8 cellular contexts compared by ENCODE assay signal in the genomic region with DNA sequence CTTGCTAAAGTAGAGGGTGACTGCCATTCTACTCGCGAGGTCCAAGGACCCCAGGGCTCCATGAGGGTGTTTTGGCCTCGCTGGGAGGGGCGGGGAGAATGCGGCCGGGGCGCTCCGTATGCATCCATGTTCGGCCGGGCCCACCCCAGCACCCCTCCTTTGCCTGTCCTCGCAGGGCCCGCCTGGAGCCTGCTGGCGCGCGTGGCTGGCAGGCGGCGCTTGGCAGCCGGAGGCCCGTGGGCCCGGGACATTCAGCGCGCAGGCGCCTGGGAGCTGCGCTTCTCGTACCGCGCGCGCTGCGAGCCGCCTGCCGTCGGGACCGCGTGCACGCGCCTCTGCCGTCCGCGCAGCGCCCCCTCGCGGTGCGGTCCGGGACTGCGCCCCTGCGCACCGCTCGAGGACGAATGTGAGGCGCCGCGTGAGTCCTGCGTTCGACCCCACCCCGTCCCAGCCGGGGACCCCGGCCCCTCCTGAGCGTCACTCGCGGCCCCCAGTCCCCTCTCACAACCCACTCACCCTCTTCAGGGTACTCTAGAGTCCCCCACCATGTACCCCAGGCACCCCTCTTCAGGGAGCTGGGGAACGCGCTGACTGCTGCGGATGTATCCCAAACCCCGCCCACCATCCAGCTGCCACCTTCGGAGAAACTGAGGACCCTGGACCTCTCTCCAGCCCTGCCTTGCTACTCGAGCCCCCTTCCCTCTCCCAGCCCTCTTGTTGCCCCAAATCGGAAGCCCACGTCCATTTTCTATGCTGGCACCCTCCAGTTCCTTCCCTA. TPM values are rescaled to one million over a fixed set of nuclear protein-coding genes. Genes with fewer than 3 reads are reported as not detected.
A peak's percentile ranks its signal among the peaks of the same experiment; 100 is the strongest.
DNase-seq lines count a peak whose midpoint lies in the region; ATAC-seq and TF ChIP-seq lines count a peak whose summit lies in the region.

No MANE protein-coding gene starts in this region.

- H3K4me1 Mint-ChIP-seq in endothelial cell (ENCODE audit: unreplicated experiment): peaks cover 14% of the 10 kb centered on the region

- peaks cover 5% of the 10 kb centered on the region for H3K79me2 ChIP-seq in neural cell (replicated peaks; ENCODE audit: insufficient read depth, low read length)

- H3K9me3 ChIP-seq in neural cell (ENCODE audit: low read length) (no peaks in the 10 kb centered on the region), thoracic aorta (no peaks in the 10 kb centered on the region)

- H3K27me3 Mint-ChIP-seq in endothelial cell (ENCODE audit: unreplicated experiment): peaks cover 15% of the 10 kb centered on the region

- no peak overlapping the region for H2AFZ ChIP-seq in neural cell (ENCODE audit: low read depth, low read length)

- no peaks in the 10 kb centered on the region for H4K20me1 ChIP-seq in neural cell (ENCODE audit: insufficient read depth)

- no peaks in the 10 kb centered on the region for H3K36me3 ChIP-seq in neural cell (ENCODE audit: insufficient read depth, low read length)
- no peaks in the 10 kb centered on the region for H3K36me3 ChIP-seq in thoracic aorta

- H3K36me3 Mint-ChIP-seq in endothelial cell (ENCODE audit: low read depth, unreplicated experiment): peaks cover 40% of the 10 kb centered on the region

- no peaks in the 10 kb centered on the region for H3K9me2 ChIP-seq in neural cell (ENCODE audit: insufficient read depth, low read length)

- H3K27ac ChIP-seq in neural cell (ENCODE audit: low read length) (no peak overlapping the region), thoracic aorta (no peak overlapping the region)

- TF ChIP-seq RAD21 in neural cell (conservative IDR thresholded peaks at IDR 0.05): no peak

- peak; percentile 24 for DNase-seq in GM04504 (ENCODE audit: low read depth)
- DNase-seq in NCI-H460 (ENCODE audit: extremely low read depth, low read depth): peak; percentile 43
- DNase-seq in activated CD8-positive, alpha-beta memory T cell treated with anti-CD3 and anti-CD28 coated beads for 48 hours (ENCODE audit: low read depth in 2 of 3, low spot score in 2 of 3): peak; percentile 52 to 62 (median 58)
- DNase-seq in endothelial cell (ENCODE audit: low spot score): peak; percentile 89
- no peak for DNase-seq in thoracic aorta (ENCODE audit: low spot score)

- no peak overlapping the region for H3K27ac Mint-ChIP-seq in endothelial cell (ENCODE audit: unreplicated experiment)

- TF ChIP-seq EP300 in neural cell (conservative IDR thresholded peaks at IDR 0.05; ENCODE audit: poor library complexity, severe bottlenecking): no peak

- H3K9me3 Mint-ChIP-seq in endothelial cell (ENCODE audit: unreplicated experiment): peaks cover 4% of the 10 kb centered on the region

- H3K4me1 ChIP-seq in thoracic aorta (ENCODE audit: control insufficient read depth in 1 of 2, low read depth in 2 of 2): peaks cover 7 to 19% of the 10 kb centered on the region in 2 donors

- no peak overlapping the region for H3K9ac ChIP-seq in neural cell (ENCODE audit: low read length)

- no peak overlapping the region for H3K4me2 ChIP-seq in neural cell (ENCODE audit: low read length)

- ATAC-seq in thoracic aorta (ENCODE audit: insufficient number of reproducible peaks, low FRiP score, low read depth) (no peak), HG03457 (IDR thresholded peaks at IDR 0.05; ENCODE audit: unreplicated experiment) (no peak), GM19023 (IDR thresholded peaks at IDR 0.05; ENCODE audit: unreplicated experiment) (no peak)

- no peaks in the 10 kb centered on the region for H3F3A ChIP-seq in neural cell (ENCODE audit: insufficient read depth, low read length, poor library complexity, severe bottlenecking)

- peak; percentile 100 for TF ChIP-seq CTCF in endothelial cell (IDR thresholded peaks at IDR 0.05; ENCODE audit: unreplicated experiment)
- TF ChIP-seq CTCF in neural cell (IDR thresholded peaks at IDR 0.05; ENCODE audit: poor library complexity, severe bottlenecking): peak; percentile 63
- TF ChIP-seq CTCF in thoracic aorta (IDR thresholded peaks at IDR 0.05): peak; percentile 67

- H3K4me3 ChIP-seq in neural cell (ENCODE audit: low read length) (no peak overlapping the region), thoracic aorta (no peak overlapping the region)

- H3K27me3 ChIP-seq in neural cell (ENCODE audit: insufficient read depth, low read depth, low read length) (peaks cover 10% of the 10 kb centered on the region), thoracic aorta (replicated peaks; ENCODE audit: insufficient read depth) (peaks cover 7% of the 10 kb centered on the region)

- H3K4me3 Mint-ChIP-seq in endothelial cell (ENCODE audit: unreplicated experiment): peak overlapping the region; percentile 47

TF ChIP-seq in neural cell, 6 proteins besides CTCF, POLR2A, EP300 and RAD21:
- TF ChIP-seq EZH2 (IDR thresholded peaks at IDR 0.05; ENCODE audit: borderline replicate concordance, insufficient read depth, low read length, poor library complexity, severe bottlenecking) (no peak), POLR2AphosphoS5 (IDR thresholded peaks at IDR 0.05) (no peak), MXI1 (conservative IDR thresholded peaks at IDR 0.05; ENCODE audit: poor library complexity, severe bottlenecking) (no peak), REST (IDR thresholded peaks at IDR 0.05; ENCODE audit: borderline replicate concordance) (no peak)

RNA-seq across cellular contexts. Expression of gene DLL3, which starts 4.1 kb away (rescaled TPM):
- 4.0 and 5.8 TPM in 2 replicates for total RNA-seq in NCI-H460 (2014; rRNA removed; shearing (Covaris generic))
- polyA plus RNA-seq in NCI-H460 (2014; cell fraction: nucleus; rRNA removed): 8.1 and 11.3 TPM in 2 replicates
- total RNA-seq in endothelial cell (ENCODE audit: unreplicated experiment): 42.7 TPM
- polyA plus RNA-seq in neural cell: 34.4 and 35.5 TPM in 2 replicates
- 8.0 and 8.9 TPM in 2 replicates for polyA minus RNA-seq in neural cell
- not detected for total RNA-seq in thoracic aorta

RNA-seq across cellular contexts. Expression of gene SELENOV, which starts 12.1 kb away (rescaled TPM):
- not detected in 2 replicates for total RNA-seq in NCI-H460 (2014; rRNA removed; shearing (Covaris generic))
- not detected in 2 replicates for polyA plus RNA-seq in NCI-H460 (2014; cell fraction: nucleus; rRNA removed)
- total RNA-seq in endothelial cell (ENCODE audit: unreplicated experiment) (2.9 TPM), thoracic aorta (not detected)
- 1.3 TPM in 1 of 2 replicates, not detected in the other for polyA plus RNA-seq in neural cell
- not detected in 2 replicates for polyA minus RNA-seq in neural cell

RNA-seq across cellular contexts. Expression of gene TIMM50, which starts 22.2 kb away (rescaled TPM):
- 75.6 and 81.7 TPM in 2 replicates for total RNA-seq in NCI-H460 (2014; rRNA removed; shearing (Covaris generic))
- polyA plus RNA-seq in NCI-H460 (2014; cell fraction: nucleus; rRNA removed): 120 and 133 TPM in 2 replicates
- total RNA-seq in endothelial cell (ENCODE audit: unreplicated experiment): 86.2 TPM
- polyA plus RNA-seq in neural cell: 64.1 and 66.2 TPM in 2 replicates
- polyA minus RNA-seq in neural cell: 42.0 and 47.0 TPM in 2 replicates
- 10 to 100 TPM; 25.7 to 51.4 TPM for total RNA-seq in thoracic aorta

RNA-seq across cellular contexts. Expression of gene EID2B, which starts 29.8 kb away (rescaled TPM):
- total RNA-seq in NCI-H460 (2014; rRNA removed; shearing (Covaris generic)): 3.3 and 4.9 TPM in 2 replicates
- 9.4 and 12.5 TPM in 2 replicates for polyA plus RNA-seq in NCI-H460 (2014; cell fraction: nucleus; rRNA removed)
- total RNA-seq in endothelial cell (ENCODE audit: unreplicated experiment) (3.2 TPM), thoracic aorta (1 to 10 TPM; 5.6 to 6.2 TPM)
- 32.6 and 36.5 TPM in 2 replicates for polyA plus RNA-seq in neural cell
- 30.7 and 37.3 TPM in 2 replicates for polyA minus RNA-seq in neural cell

RNA-seq across cellular contexts. Expression of gene EID2, which starts 37.1 kb away (rescaled TPM):
- 10.7 and 12.6 TPM in 2 replicates for total RNA-seq in NCI-H460 (2014; rRNA removed; shearing (Covaris generic))
- polyA plus RNA-seq in NCI-H460 (2014; cell fraction: nucleus; rRNA removed): 5.3 and 11.3 TPM in 2 replicates
- 19.6 TPM for total RNA-seq in endothelial cell (ENCODE audit: unreplicated experiment)
- polyA plus RNA-seq in neural cell: 45.4 and 47.4 TPM in 2 replicates
- 31.6 and 37.7 TPM in 2 replicates for polyA minus RNA-seq in neural cell
- total RNA-seq in thoracic aorta: 10 to 100 TPM; 11.4 to 12.0 TPM
